In genomic region chr3:185526349-185526951, GRCh38 we compare ENCODE assay signal across 24 cellular contexts. TPM values are rescaled to one million over a fixed set of nuclear protein-coding genes. Genes with fewer than 3 reads are reported as not detected.
"Had no signal": no experiment of that assay in that cellular context is flagged by ENCODE, and none has a peak within 500 bp of the region (broad histone marks: within the 10 kb centered on the region; RNA-seq: fewer than 3 reads in every experiment).

No MANE protein-coding gene starts in this region.

- H3K27ac ChIP-seq: SJCRH30 had no signal

- ATAC-seq: Right ventricle myocardium inferior, SK-N-SH treated with all-trans-retinoic acid at 6 μM for 48 hours had no signal

- H3K36me3 ChIP-seq: MG63, SJCRH30 had no signal

- H3K27me3 ChIP-seq: SJCRH30 had no signal

- DNase-seq: IMR-90, Karpas-422, KG1, MG63, NCI-H1092, NCI-H1105 treated with DMSO at 0.1 percent for 48 hours, NCI-H1417 treated with DMSO at 0.1 percent for 48 hours, NCI-H146, NCI-H1694 treated with DMSO at 0.1 percent for 48 hours, NCI-H1930, NCI-H2081, NCI-H2107, NCI-H2227 treated with DMSO at 0.1 percent for 48 hours, NCI-H524, NCI-H69, NCI-H774, PC-3, SHP77 treated with DMSO at 0.1 percent for 48 hours, SJCRH30 had no signal

- H3K4me1 ChIP-seq: SJCRH30 had no signal

- FAIRE-seq: HepG2 had no signal

- H3K4me3 ChIP-seq: MG63, SJCRH30 had no signal

- H3K9me3 ChIP-seq: MG63, SJCRH30 had no signal

RNA-seq across cellular contexts. Expression of gene LIPH, which starts 25.9 kb away (rescaled TPM):
- total RNA-seq: OCI-LY7, RPMI7951 had no signal
